8 cellular contexts compared by ENCODE assay signal in genomic region chr10:96089670-96090462, GRCh38. TPM values are rescaled to one million over a fixed set of nuclear protein-coding genes. Genes with fewer than 3 reads are reported as not detected.
A peak's percentile ranks its signal among the peaks of the same experiment; 100 is the strongest.
DNase-seq lines count a peak whose midpoint lies in the region; ATAC-seq and TF ChIP-seq lines count a peak whose summit lies in the region.

No MANE protein-coding gene starts in this region.

- H3K36me3 Mint-ChIP-seq in activated naive CD8-positive, alpha-beta T cell treated with anti-CD3 and anti-CD28 coated beads for 36 hours = peaks cover 17% of the 10 kb centered on the region
- no peaks in the 10 kb centered on the region for H3K36me3 Mint-ChIP-seq in progenitor cell of endocrine pancreas (ENCODE audit: insufficient read depth)

- intact Hi-C loops in Right ventricle myocardium superior (cut with DNase I) = loop anchor here (2.0 kb wide), 1 partner anchor 39 kb away; no protein-coding TSS in a partner anchor
- intact Hi-C loops in sciatic nerve (cut with DNase I) = no loop called here

- peak overlapping the region; percentile 91 for H3K4me3 Mint-ChIP-seq in activated naive CD8-positive, alpha-beta T cell treated with anti-CD3 and anti-CD28 coated beads for 36 hours
- no peak overlapping the region for H3K4me3 Mint-ChIP-seq in progenitor cell of endocrine pancreas (ENCODE audit: low read depth)

- H3K9me3 Mint-ChIP-seq in activated naive CD8-positive, alpha-beta T cell treated with anti-CD3 and anti-CD28 coated beads for 36 hours = peaks cover 3% of the 10 kb centered on the region
- H3K9me3 Mint-ChIP-seq in progenitor cell of endocrine pancreas (ENCODE audit: low read depth) = no peaks in the 10 kb centered on the region

- peaks cover 8% of the 10 kb centered on the region for H3K4me1 Mint-ChIP-seq in activated naive CD8-positive, alpha-beta T cell treated with anti-CD3 and anti-CD28 coated beads for 36 hours
- peaks cover 2% of the 10 kb centered on the region for H3K4me1 Mint-ChIP-seq in progenitor cell of endocrine pancreas (ENCODE audit: low read depth)

- TF ChIP-seq CTCF in GM12864 (IDR thresholded peaks at IDR 0.05; ENCODE audit: low read depth, low read length, missing control alignments) (no peak), progenitor cell of endocrine pancreas (IDR thresholded peaks at IDR 0.05; ENCODE audit: unreplicated experiment) (no peak)

- H3K27ac Mint-ChIP-seq in activated naive CD8-positive, alpha-beta T cell treated with anti-CD3 and anti-CD28 coated beads for 36 hours = peak overlapping the region; percentile 96
- no peak overlapping the region for H3K27ac Mint-ChIP-seq in progenitor cell of endocrine pancreas

- H3K4me3 ChIP-seq in GM12864 (ENCODE audit: low read depth, low read length) = peak overlapping the region; percentile 86

- DNase-seq in GM12864 (ENCODE audit: low read depth) (peak; percentile 96), NCI-H1417 (lab: John Stamatoyannopoulos, UW) (peak; percentile 87 to 95 (median 89)), SKM-1 treated with dmso at 0.1 percent for 144 hours (lab: John Stamatoyannopoulos, UW; ENCODE audit: unreplicated experiment) (peak; percentile 85), Right ventricle myocardium superior (peak; percentile 97), sciatic nerve (ENCODE audit: low spot score) (peak; percentile 93), progenitor cell of endocrine pancreas (ENCODE audit: low spot score, unreplicated experiment) (no peak)
- peak; percentile 94 for DNase-seq in activated naive CD8-positive, alpha-beta T cell treated with anti-CD3 and anti-CD28 coated beads for 36 hours

- H3K27me3 Mint-ChIP-seq in activated naive CD8-positive, alpha-beta T cell treated with anti-CD3 and anti-CD28 coated beads for 36 hours = peaks cover 26% of the 10 kb centered on the region
- H3K27me3 Mint-ChIP-seq in progenitor cell of endocrine pancreas = no peaks in the 10 kb centered on the region

- ATAC-seq in HG02678 (IDR thresholded peaks at IDR 0.05; ENCODE audit: unreplicated experiment) = peak; percentile 90
- peak; percentile 100 for ATAC-seq in Right ventricle myocardium superior (ENCODE audit: poor library complexity)
- peak; percentile 99 for ATAC-seq in sciatic nerve

RNA-seq across cellular contexts. Expression of gene ZNF518A, which starts 40.2 kb away (rescaled TPM):
- total RNA-seq in activated naive CD8-positive, alpha-beta T cell treated with anti-CD3 and anti-CD28 coated beads for 36 hours = 10 to 100 TPM; 13.0 to 14.1 TPM
- total RNA-seq in Right ventricle myocardium superior (10.0 TPM), sciatic nerve (33.4 TPM), progenitor cell of endocrine pancreas (49.9 and 51.9 TPM in 2 replicates)

RNA-seq across cellular contexts. Expression of gene CCNJ, which starts 46.5 kb away (rescaled TPM):
- 1 to 10 TPM; 6.8 to 7.8 TPM for total RNA-seq in activated naive CD8-positive, alpha-beta T cell treated with anti-CD3 and anti-CD28 coated beads for 36 hours
- 2.4 TPM for total RNA-seq in Right ventricle myocardium superior
- 5.1 TPM for total RNA-seq in sciatic nerve
- total RNA-seq in progenitor cell of endocrine pancreas = 45.8 and 46.6 TPM in 2 replicates
